Comparison of ENCODE assay signal across 21 cellular contexts in genomic region chr6:118918326-118918725, GRCh38.
"Had no signal": no experiment of that assay in that cellular context is flagged by ENCODE, and none has a peak within 500 bp of the region (broad histone marks: within the 10 kb centered on the region; RNA-seq: fewer than 3 reads in every experiment).

No MANE protein-coding gene starts in this region.

- H3K27ac ChIP-seq: body of pancreas, foreskin keratinocyte, heart left ventricle, sigmoid colon, WERI-Rb-1 had no signal

- H3K9me3 ChIP-seq: body of pancreas, heart left ventricle, sigmoid colon had no signal

- ATAC-seq: activated CD4-positive, alpha-beta T cell treated with anti-CD3 and anti-CD28 coated beads for 36 hours; body of pancreas; foreskin keratinocyte; heart left ventricle; left lobe of liver; natural killer cell treated with Interleukin-12 subunit alpha and Interleukin-12 subunit beta and Interleukin-15 and Interleukin-18, amount 100 ng/mL, for 72 hours had no signal

- H3K27ac Mint-ChIP-seq: activated CD4-positive, alpha-beta T cell treated with anti-CD3 and anti-CD28 coated beads for 36 hours; activated T-helper 2 cell treated with anti-CD3 and anti-CD28 coated beads, Interferon-gamma antibody, Interleukin-2, Interleukin-4, amounts not matched to agents 10 μg/mL and 5 μg/mL and 100 μg/mL, durations not matched to agents 14 hours and 24 hours and 36 hours; natural killer cell treated with Interleukin-12 subunit alpha and Interleukin-12 subunit beta and Interleukin-15 and Interleukin-18, amount 100 ng/mL, for 72 hours; progenitor cell of endocrine pancreas had no signal

- DNase-seq: activated CD4-positive, alpha-beta T cell treated with anti-CD3 and anti-CD28 coated beads for 36 hours; activated naive CD4-positive, alpha-beta T cell treated with anti-CD3 and anti-CD28 coated beads, Interleukin-2, amount 50 U/mL, for 16 hours; amniotic stem cell; body of pancreas; central memory CD4-positive, alpha-beta T cell; cortex of kidney; effector memory CD4-positive, alpha-beta T cell; foreskin keratinocyte; heart left ventricle; islet precursor cell; mammary epithelial cell; nucleus accumbens; sigmoid colon; stimulated activated CD4-positive, alpha-beta T cell treated with anti-CD3 and anti-CD28 coated beads, Interleukin-12 subunit alpha, Interleukin-12 subunit beta, amount 100 ng/mL, for 4 hours; stimulated activated naive CD4-positive, alpha-beta T cell treated with Interleukin-2 at 50 U/mL for 16 hours; trophoblast cell; WERI-Rb-1 had no signal

- H3K4me3 Mint-ChIP-seq: activated CD4-positive, alpha-beta T cell treated with anti-CD3 and anti-CD28 coated beads for 36 hours; natural killer cell treated with Interleukin-12 subunit alpha and Interleukin-12 subunit beta and Interleukin-15 and Interleukin-18, amount 100 ng/mL, for 72 hours had no signal

- H3K27me3 ChIP-seq: body of pancreas, foreskin keratinocyte, heart left ventricle, sigmoid colon had no signal

- H3K9me3 Mint-ChIP-seq: activated T-helper 2 cell treated with anti-CD3 and anti-CD28 coated beads, Interferon-gamma antibody, Interleukin-2, Interleukin-4, amounts not matched to agents 10 μg/mL and 5 μg/mL and 100 μg/mL, durations not matched to agents 14 hours and 24 hours and 36 hours; natural killer cell treated with Interleukin-12 subunit alpha and Interleukin-12 subunit beta and Interleukin-15 and Interleukin-18, amount 100 ng/mL, for 72 hours had no signal

- H3K27me3 Mint-ChIP-seq: activated CD4-positive, alpha-beta T cell treated with anti-CD3 and anti-CD28 coated beads for 36 hours; natural killer cell treated with Interleukin-12 subunit alpha and Interleukin-12 subunit beta and Interleukin-15 and Interleukin-18, amount 100 ng/mL, for 72 hours; progenitor cell of endocrine pancreas had no signal

- H3K4me3 ChIP-seq: body of pancreas, heart left ventricle, sigmoid colon had no signal
